In the genomic region with DNA sequence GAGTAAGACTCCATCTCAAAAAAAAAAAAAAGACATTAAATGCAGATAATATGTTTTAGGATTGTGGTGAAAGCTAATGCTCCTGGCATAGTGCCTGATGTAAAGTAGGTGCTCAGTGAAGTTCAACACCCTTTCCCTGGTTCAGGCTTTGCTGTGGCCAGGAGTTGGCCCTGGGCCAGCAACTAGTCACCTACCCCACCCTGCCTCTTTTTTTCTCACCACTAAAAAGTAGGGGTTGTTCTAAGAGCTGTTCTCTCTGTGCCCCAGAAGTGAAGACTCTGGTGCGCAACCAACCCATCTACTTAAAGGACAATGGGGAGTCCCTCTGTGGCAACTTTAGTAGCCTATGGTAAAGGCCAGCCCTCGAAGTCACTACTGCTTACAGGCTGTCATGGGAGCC, we compare ENCODE assay signal across 11 cellular contexts.
DNase-seq lines count a peak whose midpoint lies in the region; ATAC-seq and TF ChIP-seq lines count a peak whose summit lies in the region.
"Had no signal": no experiment of that assay in that cellular context is flagged by ENCODE, and none has a peak within 500 bp of the region (broad histone marks: within the 10 kb centered on the region; RNA-seq: fewer than 3 reads in every experiment).

No MANE protein-coding gene starts in this region.

- H3K9me2 ChIP-seq in hepatocyte (replicated peaks; ENCODE audit: insufficient read depth) = no peaks in the 10 kb centered on the region

- CTCF ChIA-PET in activated CD8-positive, alpha-beta memory T cell treated with anti-CD3 and anti-CD28 coated beads, Interleukin-2, amount 10 ng/mL, durations not matched to agents 7 days and 5 days (lab: Charles Lee) = interaction anchor here (5.3 kb wide), 1 partner anchor 12 kb away, joined by 27 read pairs; no protein-coding TSS in a partner anchor

- no peaks in the 10 kb centered on the region for H3K27me3 Mint-ChIP-seq in activated CD8-positive, alpha-beta memory T cell treated with anti-CD3 and anti-CD28 coated beads, Interleukin-2, amount 10 ng/mL, durations not matched to agents 7 days and 5 days
- no peaks in the 10 kb centered on the region for H3K27me3 Mint-ChIP-seq in T-helper 17 cell

- peaks cover 31% of the 10 kb centered on the region for H3K36me3 Mint-ChIP-seq in activated CD8-positive, alpha-beta memory T cell treated with anti-CD3 and anti-CD28 coated beads, Interleukin-2, amount 10 ng/mL, durations not matched to agents 7 days and 5 days
- H3K36me3 Mint-ChIP-seq in T-helper 17 cell (ENCODE audit: low read depth) = peaks cover 14% of the 10 kb centered on the region

- peak; percentile 30 for ATAC-seq in activated CD8-positive, alpha-beta memory T cell treated with anti-CD3 and anti-CD28 coated beads, Interleukin-2, amount 10 ng/mL, durations not matched to agents 7 days and 5 days
- ATAC-seq in T-helper 17 cell (peak; percentile 75), left lung (peak; percentile 72)

- H3K4me3 Mint-ChIP-seq in activated CD8-positive, alpha-beta memory T cell treated with anti-CD3 and anti-CD28 coated beads, Interleukin-2, amount 10 ng/mL, durations not matched to agents 7 days and 5 days = no peak overlapping the region
- no peak overlapping the region for H3K4me3 Mint-ChIP-seq in T-helper 17 cell
- H3K4me3 Mint-ChIP-seq: nephron had no signal

- 92% methylated on average over 2 of the region's 2 CpGs for WGBS in hepatocyte (ENCODE audit: low lambda C conversion rate, missing lambda C conversion rate)

- H2AFZ ChIP-seq in hepatocyte = no peak overlapping the region

- H3K27ac ChIP-seq in left lung (no peak overlapping the region), tibial artery (no peak overlapping the region), hepatocyte (no peak overlapping the region)
- H3K27ac ChIP-seq: lower lobe of right lung had no signal

- no peak overlapping the region for H3K4me2 ChIP-seq in hepatocyte

- H3K27ac Mint-ChIP-seq in activated CD8-positive, alpha-beta memory T cell treated with anti-CD3 and anti-CD28 coated beads, Interleukin-2, amount 10 ng/mL, durations not matched to agents 7 days and 5 days = no peak overlapping the region
- H3K27ac Mint-ChIP-seq in T-helper 17 cell = peak overlapping the region; percentile 78
- H3K27ac Mint-ChIP-seq: nephron had no signal

- no peaks in the 10 kb centered on the region for H3K79me2 ChIP-seq in hepatocyte

- H3K36me3 ChIP-seq in left lung (peaks cover 0 to 32% of the 10 kb centered on the region in 2 donors), tibial artery (peaks cover 9 to 54% (median 34%) of the 10 kb centered on the region in 3 donors), hepatocyte (replicated peaks; ENCODE audit: insufficient read depth, low read depth) (peaks cover 5% of the 10 kb centered on the region)

- H3K4me3 ChIP-seq in left lung (no peak overlapping the region), tibial artery (no peak overlapping the region), hepatocyte (no peak overlapping the region)
- H3K4me3 ChIP-seq: lower lobe of right lung had no signal

- peaks cover 10% of the 10 kb centered on the region for H3K4me1 Mint-ChIP-seq in activated CD8-positive, alpha-beta memory T cell treated with anti-CD3 and anti-CD28 coated beads, Interleukin-2, amount 10 ng/mL, durations not matched to agents 7 days and 5 days
- peaks cover 29% of the 10 kb centered on the region for H3K4me1 Mint-ChIP-seq in T-helper 17 cell

- no peaks in the 10 kb centered on the region for H3K9me3 Mint-ChIP-seq in activated CD8-positive, alpha-beta memory T cell treated with anti-CD3 and anti-CD28 coated beads, Interleukin-2, amount 10 ng/mL, durations not matched to agents 7 days and 5 days (ENCODE audit: low read depth)
- H3K9me3 Mint-ChIP-seq: nephron had no signal

- no peaks in the 10 kb centered on the region for H4K20me1 ChIP-seq in hepatocyte (ENCODE audit: insufficient read depth, poor library complexity, severe bottlenecking)

- H3K4me1 ChIP-seq in left lung (peaks cover 0 to 2% of the 10 kb centered on the region in 2 donors), tibial artery (no peaks in the 10 kb centered on the region), hepatocyte (ENCODE audit: insufficient read depth) (peaks cover 4% of the 10 kb centered on the region)

- no peaks in the 10 kb centered on the region for H3K27me3 ChIP-seq in left lung
- no peaks in the 10 kb centered on the region for H3K27me3 ChIP-seq in tibial artery
- no peaks in the 10 kb centered on the region for H3K27me3 ChIP-seq in hepatocyte

- intact Hi-C loops in left lung (cut with DNase I) = no loop called here
- intact Hi-C loops in tibial artery (cut with DNase I; ENCODE audit: low total_unique reads) = no loop called here

- TF ChIP-seq CTCF in left lung (IDR thresholded peaks at IDR 0.05) (no peak), tibial artery (IDR thresholded peaks at IDR 0.05) (no peak), hepatocyte (IDR thresholded peaks at IDR 0.05; ENCODE audit: poor library complexity) (no peak)

- no peaks in the 10 kb centered on the region for H3K9me3 ChIP-seq in T-helper 17 cell (ENCODE audit: control insufficient read depth, low read length, poor library complexity, severe bottlenecking)
- no peaks in the 10 kb centered on the region for H3K9me3 ChIP-seq in left lung
- no peaks in the 10 kb centered on the region for H3K9me3 ChIP-seq in tibial artery
- H3K9me3 ChIP-seq in hepatocyte (ENCODE audit: low read depth) = no peaks in the 10 kb centered on the region
- H3K9me3 ChIP-seq: lower lobe of right lung had no signal

- no peak for DNase-seq in activated CD8-positive, alpha-beta memory T cell treated with anti-CD3 and anti-CD28 coated beads, Interleukin-2, amount 10 ng/mL, durations not matched to agents 7 days and 5 days
- no peak for DNase-seq in activated CD8-positive, alpha-beta memory T cell treated with anti-CD3 and anti-CD28 coated beads, Interleukin-2, amount 50 U/mL, for 48 hours
- DNase-seq in DMS79 (lab: John Stamatoyannopoulos, UW) (peak; percentile 34), T-helper 17 cell (no peak), left lung (no peak), tibial artery (no peak), hepatocyte (ENCODE audit: low spot score) (no peak)
- no peak for DNase-seq in stimulated activated CD8-positive, alpha-beta memory T cell treated with anti-CD3 and anti-CD28 coated beads, Interleukin-4, amount 100 ng/mL, for 48 hours
- DNase-seq: lower lobe of right lung, SHP77 had no signal
